ENCODE assay signal across 16 cellular contexts in genomic region chr17:76531501-76532038, GRCh38. TPM values are rescaled to one million over a fixed set of nuclear protein-coding genes. Genes with fewer than 3 reads are reported as not detected.
DNase-seq lines count a peak whose midpoint lies in the region; ATAC-seq, FAIRE-seq and TF ChIP-seq lines count a peak whose summit lies in the region.
"Had no signal": no experiment of that assay in that cellular context is flagged by ENCODE, and none has a peak within 500 bp of the region (broad histone marks: within the 10 kb centered on the region; RNA-seq: fewer than 3 reads in every experiment).

No MANE protein-coding gene starts in this region.

- peaks cover 3% of the 10 kb centered on the region for H3K36me3 Mint-ChIP-seq in T-helper 17 cell (ENCODE audit: low read depth)
- H3K36me3 Mint-ChIP-seq: activated naive CD4-positive, alpha-beta T cell treated with anti-CD3 and anti-CD28 coated beads, Interleukin-2, amount 10 ng/mL, durations not matched to agents 7 days and 5 days had no signal

- H3K4me1 Mint-ChIP-seq in T-helper 17 cell = peaks cover 6% of the 10 kb centered on the region

- H3K4me3 Mint-ChIP-seq in T-helper 17 cell = no peak overlapping the region
- H3K4me3 Mint-ChIP-seq: activated naive CD4-positive, alpha-beta T cell treated with anti-CD3 and anti-CD28 coated beads, Interleukin-2, amount 10 ng/mL, durations not matched to agents 7 days and 5 days had no signal

- H3K36me3 ChIP-seq in BLaER1 treated with 17β-estradiol and CSF1 and Interleukin-3, amounts not matched to agents 10 nM and 100 nM = no peaks in the 10 kb centered on the region
- H3K36me3 ChIP-seq in keratinocyte (ENCODE audit: control insufficient read depth in 2 of 2, extremely low read depth in 1 of 2, insufficient read depth in 2 of 2, low read length in 2 of 2) (no peaks in the 10 kb centered on the region), prostate gland (no peaks in the 10 kb centered on the region)

- peaks cover 8 to 18% (median 12%) of the 10 kb centered on the region in 11 experiments for H3K27me3 ChIP-seq in BLaER1 treated with 17β-estradiol and CSF1 and Interleukin-3, amounts not matched to agents 10 nM and 100 nM
- H3K27me3 ChIP-seq in keratinocyte (ENCODE audit: control insufficient read depth, extremely low read depth, insufficient read depth, low read length) = peaks cover 2% of the 10 kb centered on the region
- H3K27me3 ChIP-seq in prostate gland (replicated peaks; ENCODE audit: insufficient read depth) = no peaks in the 10 kb centered on the region
- H3K27me3 ChIP-seq: MG63 had no signal

- no peak for FAIRE-seq in keratinocyte (lab: Jason Lieb, UNC)
- FAIRE-seq: GM12891, GM19239 had no signal

- no peaks in the 10 kb centered on the region for H4K20me1 ChIP-seq in BLaER1 treated with 17β-estradiol and CSF1 and Interleukin-3, amounts not matched to agents 10 nM and 100 nM
- H4K20me1 ChIP-seq in keratinocyte (ENCODE audit: control insufficient read depth, extremely low read depth, insufficient read depth, low read length) = no peaks in the 10 kb centered on the region

- H3K9me3 ChIP-seq in BLaER1 treated with 17β-estradiol and CSF1 and Interleukin-3, amounts not matched to agents 10 nM and 100 nM (replicated peaks in 1 of 11) = no peaks in the 10 kb centered on the region
- H3K9me3 ChIP-seq in T-helper 17 cell (ENCODE audit: control insufficient read depth, low read length, poor library complexity, severe bottlenecking) = no peaks in the 10 kb centered on the region
- H3K9me3 ChIP-seq in keratinocyte (ENCODE audit: control insufficient read depth, low read depth, low read length) = no peaks in the 10 kb centered on the region
- H3K9me3 ChIP-seq in prostate gland = no peaks in the 10 kb centered on the region
- H3K9me3 ChIP-seq: MG63 had no signal

- DNase-seq in T-helper 17 cell = no peak
- no peak for DNase-seq in keratinocyte (ENCODE audit: low read depth, low spot score)
- DNase-seq in prostate gland (ENCODE audit: low spot score) = no peak
- DNase-seq in activated CD4-positive, CD25-positive, alpha-beta regulatory T cell (lab: John Stamatoyannopoulos, UW) = no peak
- no peak for DNase-seq in NCI-H2107 treated with DMSO at 0.1 percent for 48 hours (lab: John Stamatoyannopoulos, UW; ENCODE audit: unreplicated experiment)
- no peak for DNase-seq in RKO (ENCODE audit: low spot score)
- DNase-seq in NCI-H146 (lab: John Stamatoyannopoulos, UW) = no peak
- DNase-seq: activated naive CD4-positive, alpha-beta T cell treated with anti-CD3 and anti-CD28 coated beads, Interleukin-2, amount 10 ng/mL, durations not matched to agents 7 days and 5 days; MG63; stimulated activated CD4-positive, alpha-beta T cell treated with anti-CD3 and anti-CD28 coated beads, Interleukin-1b, Interleukin-23, amount 100 ng/mL, for 48 hours had no signal

- H3K27ac Mint-ChIP-seq in T-helper 17 cell = peak overlapping the region; percentile 19
- H3K27ac Mint-ChIP-seq: activated naive CD4-positive, alpha-beta T cell treated with anti-CD3 and anti-CD28 coated beads, Interleukin-2, amount 10 ng/mL, durations not matched to agents 7 days and 5 days had no signal

- dilution Hi-C loops in keratinocyte (cut with MboI; ENCODE audit: extremely low pct_ligation_motif_present, low sequenced_read_pairs) = no loop called here

- H3K27ac ChIP-seq in BLaER1 treated with 17β-estradiol and CSF1 and Interleukin-3, amounts not matched to agents 10 nM and 100 nM = peak overlapping the region in 10 of 11 experiments; percentile 77 to 95 (median 82); a peak in 15 of 22 replicates
- H3K27ac ChIP-seq in keratinocyte (ENCODE audit: control insufficient read depth, insufficient read depth, low read length) (peak overlapping the region; percentile 54), prostate gland (peak overlapping the region; percentile 67 to 76)

- H3K4me3 ChIP-seq in BLaER1 treated with 17β-estradiol and CSF1 and Interleukin-3, amounts not matched to agents 10 nM and 100 nM = no peak overlapping the region
- H3K4me3 ChIP-seq in keratinocyte (ENCODE audit: control insufficient read depth in 2 of 3, extremely low read depth in 1 of 3, insufficient read depth in 2 of 3, low read depth in 1 of 3, low read length in 3 of 3) (no peak overlapping the region), prostate gland (no peak overlapping the region)
- H3K4me3 ChIP-seq: MG63 had no signal

- TF ChIP-seq POLR2A in prostate gland (IDR thresholded peaks at IDR 0.05) = no peak

- 88% methylated on average over 17 of the region's 17 CpGs for WGBS in prostate gland

- no peak overlapping the region for H2AFZ ChIP-seq in keratinocyte (ENCODE audit: control insufficient read depth, low read length)

- peak overlapping the region; percentile 79 to 99 (median 93) for H3K4me2 ChIP-seq in BLaER1 treated with 17β-estradiol and CSF1 and Interleukin-3, amounts not matched to agents 10 nM and 100 nM
- H3K4me2 ChIP-seq in keratinocyte (ENCODE audit: control insufficient read depth, extremely low read depth, insufficient read depth, low read depth, low read length) = peak overlapping the region; percentile 58

- peak overlapping the region in 4 of 11 experiments; percentile 73 to 87 (median 79); a peak in 5 of 22 replicates for H3K9ac ChIP-seq in BLaER1 treated with 17β-estradiol and CSF1 and Interleukin-3, amounts not matched to agents 10 nM and 100 nM
- peak overlapping the region; percentile 44 for H3K9ac ChIP-seq in keratinocyte (ENCODE audit: control insufficient read depth, extremely low read depth, insufficient read depth, low read length)

- no peak for TF ChIP-seq CTCF in keratinocyte (optimal IDR thresholded peaks at IDR 0.05 in 1 of 3, IDR thresholded peaks at IDR 0.05 in 1 of 3, conservative IDR thresholded peaks at IDR 0.05 in 1 of 3; ENCODE audit: extremely low read depth in 1 of 3, insufficient read depth in 2 of 3, low read length in 3 of 3)
- no peak for TF ChIP-seq CTCF in prostate gland (IDR thresholded peaks at IDR 0.05)

- H3K27me3 Mint-ChIP-seq in T-helper 17 cell = peaks cover 13% of the 10 kb centered on the region

- ATAC-seq in T-helper 17 cell = no peak

- H3K79me2 ChIP-seq in keratinocyte (ENCODE audit: control insufficient read depth, insufficient read depth, low read length) = no peaks in the 10 kb centered on the region

- intact Hi-C loops in prostate gland (cut with DNase I) = no loop called here

- peaks cover 66 to 94% (median 87%) of the 10 kb centered on the region in 10 experiments for H3K4me1 ChIP-seq in BLaER1 treated with 17β-estradiol and CSF1 and Interleukin-3, amounts not matched to agents 10 nM and 100 nM
- H3K4me1 ChIP-seq in keratinocyte (ENCODE audit: control insufficient read depth, extremely low read depth, insufficient read depth, low read length) = peaks cover 53% of the 10 kb centered on the region
- H3K4me1 ChIP-seq in prostate gland (replicated peaks) = peaks cover 16% of the 10 kb centered on the region

- H3K9me1 ChIP-seq in keratinocyte (ENCODE audit: control insufficient read depth, extremely low read depth, insufficient read depth, low read length) = no peaks in the 10 kb centered on the region

RNA-seq across cellular contexts. Expression of gene CYGB, which starts 5.9 kb away (rescaled TPM):
- total RNA-seq in T-helper 17 cell = not detected
- polyA plus RNA-seq in keratinocyte = 10.3 to 26.1 TPM (median 15.3 TPM) in 3 replicates
- polyA plus RNA-seq in keratinocyte (2011; ENCODE audit: low read depth) = 2.1 TPM
- 15.3 and 37.7 TPM in 2 replicates for polyA plus RNA-seq in keratinocyte (2011; cell fraction: cytosol; rRNA removed)
- polyA plus RNA-seq in keratinocyte (2011; cell fraction: nucleus; rRNA removed) = 15.4 and 26.2 TPM in 2 replicates
- polyA plus RNA-seq in keratinocyte (2012; ENCODE audit: low replicate concordance) = 6.2 and 33.8 TPM in 2 replicates
- polyA minus RNA-seq in keratinocyte = 9.0 to 17.2 TPM (median 11.8 TPM) in 3 replicates
- 42.6 TPM for polyA minus RNA-seq in keratinocyte (2011; cell fraction: cytosol; rRNA and poly(A)+ RNA removed)
- 12.3 and 17.7 TPM in 2 replicates for polyA minus RNA-seq in keratinocyte (2011; cell fraction: nucleus; rRNA and poly(A)+ RNA removed)
- 10 to 100 TPM in 1 of 2 donors, 1 to 10 TPM in 1; 7.0 to 13.8 TPM for total RNA-seq in prostate gland
- total RNA-seq: activated CD8-positive, alpha-beta memory T cell treated with anti-CD3 and anti-CD28 coated beads for 36 hours had no signal

RNA-seq across cellular contexts. Expression of gene PRCD, which starts 8.3 kb away (rescaled TPM):
- total RNA-seq in T-helper 17 cell (1 to 10 TPM in 1 of 2 donors, not detected in 1; 1.1 TPM), prostate gland (under 1 TPM; 0.36 to 0.85 TPM)
- polyA plus RNA-seq in keratinocyte = 0.65 to 1.7 TPM (median 1.2 TPM) in 3 replicates
- polyA plus RNA-seq in keratinocyte (2011; ENCODE audit: low read depth) = not detected
- 0.55 and 0.81 TPM in 2 replicates for polyA plus RNA-seq in keratinocyte (2011; cell fraction: cytosol; rRNA removed)
- polyA plus RNA-seq in keratinocyte (2011; cell fraction: nucleus; rRNA removed) = 6.7 and 11.7 TPM in 2 replicates
- 0.68 and 0.72 TPM in 2 replicates for polyA plus RNA-seq in keratinocyte (2012; ENCODE audit: low replicate concordance)
- polyA minus RNA-seq in keratinocyte = 0.38 to 0.96 TPM in 2 of 3 replicates, not detected in the other
- polyA minus RNA-seq in keratinocyte (2011; cell fraction: cytosol; rRNA and poly(A)+ RNA removed) = not detected
- 1.3 and 1.8 TPM in 2 replicates for polyA minus RNA-seq in keratinocyte (2011; cell fraction: nucleus; rRNA and poly(A)+ RNA removed)
- total RNA-seq: T-helper 2 cell treated with Interferon-gamma antibody and Interleukin-4, amounts not matched to agents 100 ng/mL and 5 ng/mL, for 36 hours had no signal

RNA-seq across cellular contexts. Expression of gene RHBDF2, which starts 30.3 kb away (rescaled TPM):
- total RNA-seq in T-helper 17 cell (10 to 100 TPM; 38.3 to 48.7 TPM), prostate gland (10 to 100 TPM; 29.9 to 31.1 TPM)
- polyA plus RNA-seq in keratinocyte = 14.9 to 22.6 TPM (median 20.6 TPM) in 3 replicates
- polyA plus RNA-seq in keratinocyte (2011; ENCODE audit: low read depth) = 27.6 TPM
- 9.1 and 16.9 TPM in 2 replicates for polyA plus RNA-seq in keratinocyte (2011; cell fraction: cytosol; rRNA removed)
- polyA plus RNA-seq in keratinocyte (2011; cell fraction: nucleus; rRNA removed) = 61.7 and 94.2 TPM in 2 replicates
- polyA plus RNA-seq in keratinocyte (2012; ENCODE audit: low replicate concordance) = 40.0 and 43.0 TPM in 2 replicates
- polyA minus RNA-seq in keratinocyte = 25.6 to 54.8 TPM (median 27.0 TPM) in 3 replicates
- 32.8 TPM for polyA minus RNA-seq in keratinocyte (2011; cell fraction: cytosol; rRNA and poly(A)+ RNA removed)
- 53.1 and 55.9 TPM in 2 replicates for polyA minus RNA-seq in keratinocyte (2011; cell fraction: nucleus; rRNA and poly(A)+ RNA removed)

RNA-seq across cellular contexts. Expression of gene ST6GALNAC2, which starts 54.1 kb away (rescaled TPM):
- total RNA-seq in T-helper 17 cell (1 to 10 TPM in 1 of 2 donors, under 1 TPM in 1; 0.68 to 2.2 TPM), prostate gland (10 to 100 TPM; 21.0 to 23.1 TPM)
- 38.7 to 63.2 TPM (median 45.8 TPM) in 3 replicates for polyA plus RNA-seq in keratinocyte
- 42.7 TPM for polyA plus RNA-seq in keratinocyte (2011; ENCODE audit: low read depth)
- 52.9 and 55.5 TPM in 2 replicates for polyA plus RNA-seq in keratinocyte (2011; cell fraction: cytosol; rRNA removed)
- 80.8 and 105 TPM in 2 replicates for polyA plus RNA-seq in keratinocyte (2011; cell fraction: nucleus; rRNA removed)
- 37.2 and 79.4 TPM in 2 replicates for polyA plus RNA-seq in keratinocyte (2012; ENCODE audit: low replicate concordance)
- 33.4 to 50.5 TPM (median 35.0 TPM) in 3 replicates for polyA minus RNA-seq in keratinocyte
- polyA minus RNA-seq in keratinocyte (2011; cell fraction: cytosol; rRNA and poly(A)+ RNA removed) = 79.8 TPM
- 33.3 and 45.4 TPM in 2 replicates for polyA minus RNA-seq in keratinocyte (2011; cell fraction: nucleus; rRNA and poly(A)+ RNA removed)
- total RNA-seq: activated CD8-positive, alpha-beta memory T cell treated with anti-CD3 and anti-CD28 coated beads for 36 hours; OCI-LY7; T-helper 2 cell treated with Interferon-gamma antibody and Interleukin-4, amounts not matched to agents 100 ng/mL and 5 ng/mL, for 36 hours had no signal

Comparison
In these comparisons a context has a peak if more than half of its experiments do, and no peak if none do; other contexts are left out.
1. RNA of gene CYGB, which starts 5.9 kb away (total RNA-seq): 7.0 to 13.8 TPM in prostate gland; not detected in T-helper 17 cell; every median in the first group is over 4 times any median in the second.
2. Peak in every context shown above with its lines, with median percentiles within 50 percentile points of each other: H3K27ac ChIP-seq.